In genomic region chr12:12551115-12551514, GRCh38 we compare ENCODE assay signal across 18 cellular contexts. TPM values are rescaled to one million over a fixed set of nuclear protein-coding genes. Genes with fewer than 3 reads are reported as not detected.
DNase-seq lines count a peak whose midpoint lies in the region; ATAC-seq, FAIRE-seq and TF ChIP-seq lines count a peak whose summit lies in the region.
"Had no signal": no experiment of that assay in that cellular context is flagged by ENCODE, and none has a peak within 500 bp of the region (broad histone marks: within the 10 kb centered on the region; RNA-seq: fewer than 3 reads in every experiment).

No MANE protein-coding gene starts in this region.

- H4K20me1 ChIP-seq in GM12878 (ENCODE audit: control insufficient read depth, insufficient read depth) = no peaks in the 10 kb centered on the region
- H4K20me1 ChIP-seq: BLaER1 had no signal

- no peak overlapping the region for H2AFZ ChIP-seq in GM12878 (ENCODE audit: control insufficient read depth, low read depth, low read length)
- H2AFZ ChIP-seq: PC-9 had no signal

- H3K27me3 ChIP-seq in CD4-positive, CD25-positive, alpha-beta regulatory T cell (ENCODE audit: control insufficient read depth, insufficient read depth, low read length) = no peaks in the 10 kb centered on the region
- no peaks in the 10 kb centered on the region for H3K27me3 ChIP-seq in GM12878 (replicated peaks in 1 of 2; ENCODE audit: control insufficient read depth in 2 of 2, insufficient read depth in 2 of 2, low read length in 1 of 2)
- H3K27me3 ChIP-seq: BLaER1 had no signal

- no peak for TF ChIP-seq RAD21 in GM12878 (IDR thresholded peaks at IDR 0.05; ENCODE audit: insufficient read depth, low read depth, low read length)

- TF ChIP-seq POLR2A in GM12878 (IDR thresholded peaks at IDR 0.05; ENCODE audit: low read depth, low read length) = no peak

- SMC1A ChIA-PET in GM12878 (lab: Charles Lee; ENCODE audit: uncharacterized antibody, unreplicated experiment) = interaction anchor here (0.7 to 1.9 kb wide), 9 partner anchors 10 to 77 kb away, joined by 3 to 7 read pairs (median 4); partner anchors contain the start of gene DUSP16

- TF ChIP-seq EP300 in GM12878 (IDR thresholded peaks at IDR 0.05; ENCODE audit: borderline replicate concordance in 1 of 2, control insufficient read depth in 1 of 2, low read depth in 2 of 2, low read length in 2 of 2) = no peak

- no peak overlapping the region for H3K9ac ChIP-seq in GM12878 (ENCODE audit: control insufficient read depth, insufficient read depth, low read length)
- H3K9ac ChIP-seq: BLaER1, KMS-11 had no signal

- DNase-seq in CD4-positive, CD25-positive, alpha-beta regulatory T cell = no peak
- DNase-seq in NCI-H446 treated with DMSO at 0.1 percent for 48 hours (lab: John Stamatoyannopoulos, UW) (peak; percentile 10), GM12878 (ENCODE audit: low read depth, low spot score) (no peak), HK-2 (ENCODE audit: unreplicated experiment) (no peak), CD14-positive monocyte (ENCODE audit: low spot score) (no peak), substantia nigra (lab: John Stamatoyannopoulos, UW) (no peak)
- DNase-seq: 8988T, EL, NCI-H1105, NCI-H187, NCI-H748 treated with DMSO at 0.1 percent for 48 hours, PC-9, SW 1271, T1000 had no signal

- WGBS in GM12878 (ENCODE audit: insufficient coverage, insufficient replicate concordance, low lambda C conversion rate, missing lambda C conversion rate) = under 1% methylated on average over 7 of the region's 7 CpGs

- H3K4me1 Mint-ChIP-seq in CD4-positive, CD25-positive, alpha-beta regulatory T cell = peaks cover 46 to 71% (median 48%) of the 10 kb centered on the region in 4 donors
- peaks cover 2% of the 10 kb centered on the region for H3K4me1 Mint-ChIP-seq in CD14-positive monocyte

- H3K36me3 Mint-ChIP-seq in CD4-positive, CD25-positive, alpha-beta regulatory T cell = peaks cover 25% of the 10 kb centered on the region
- no peaks in the 10 kb centered on the region for H3K36me3 Mint-ChIP-seq in CD14-positive monocyte

- H3K4me3 ChIP-seq in CD4-positive, CD25-positive, alpha-beta regulatory T cell (ENCODE audit: low read depth, low read length) = no peak overlapping the region
- no peak overlapping the region for H3K4me3 ChIP-seq in GM12878
- H3K4me3 ChIP-seq: BLaER1, PC-9 had no signal

- peak overlapping the region in 3 of 4 donors; percentile 16 to 73 (median 59) for H3K4me3 Mint-ChIP-seq in CD4-positive, CD25-positive, alpha-beta regulatory T cell
- no peak overlapping the region for H3K4me3 Mint-ChIP-seq in CD14-positive monocyte

- H3K4me1 ChIP-seq in CD4-positive, CD25-positive, alpha-beta regulatory T cell (ENCODE audit: control insufficient read depth, insufficient read depth, low read length, poor library complexity, severe bottlenecking) = peaks cover 40% of the 10 kb centered on the region
- H3K4me1 ChIP-seq in GM12878 (ENCODE audit: control insufficient read depth, insufficient read depth, low read length) = peaks cover 13% of the 10 kb centered on the region
- H3K4me1 ChIP-seq: BLaER1 had no signal

- CTCF ChIA-PET in GM12878 (lab: Yijun Ruan, JAX) = interaction anchor here (0.6 to 1.5 kb wide), 4 partner anchors 13 to 793 kb away, joined by 3 to 5 read pairs (median 4); no protein-coding TSS in a partner anchor

- H3K36me3 ChIP-seq in CD4-positive, CD25-positive, alpha-beta regulatory T cell (ENCODE audit: control insufficient read depth, insufficient read depth, low read length) = peaks cover 27% of the 10 kb centered on the region
- peaks cover 0 to 5% of the 10 kb centered on the region in 2 experiments; a peak in 3 of 4 replicates for H3K36me3 ChIP-seq in GM12878 (ENCODE audit: control insufficient read depth in 2 of 2, insufficient read depth in 2 of 2, low read length in 1 of 2)
- H3K36me3 ChIP-seq: BLaER1 had no signal

- TF ChIP-seq CTCF in GM12878 (IDR thresholded peaks at IDR 0.05 in 2 of 3, conservative IDR thresholded peaks at IDR 0.05 in 1 of 3; ENCODE audit: control insufficient read depth in 2 of 3, extremely low read depth in 1 of 3, insufficient read depth in 1 of 3, low read depth in 3 of 3, low read length in 3 of 3) (no peak), CD14-positive monocyte (IDR thresholded peaks at IDR 0.05) (no peak)

- peak; percentile 38 for FAIRE-seq in GM12878 (lab: Jason Lieb, UNC)

- no peak for ATAC-seq in CD4-positive, CD25-positive, alpha-beta regulatory T cell (ENCODE audit: low read depth in 2 of 2)
- ATAC-seq in GM18511 (IDR thresholded peaks at IDR 0.05; ENCODE audit: unreplicated experiment) = peak; percentile 48
- peak; percentile 65 for ATAC-seq in GM12878
- ATAC-seq in HG03196 (IDR thresholded peaks at IDR 0.05; ENCODE audit: unreplicated experiment) = no peak

- peaks cover 34% of the 10 kb centered on the region for H3K79me2 ChIP-seq in GM12878 (ENCODE audit: control insufficient read depth, insufficient read depth, low read length)

- BruUV-seq in GM12878 (replicated peaks; lab: Mats Ljungman, UMichigan) = no TSS peak

- intact Hi-C loops in GM12878 (cut with micrococcal nuclease; ENCODE audit: unreplicated experiment) = no loop called here
- intact Hi-C loops in CD14-positive monocyte (cut with micrococcal nuclease) = no loop called here

- no peak overlapping the region for H3K27ac ChIP-seq in CD4-positive, CD25-positive, alpha-beta regulatory T cell (ENCODE audit: insufficient read depth, low read length, poor library complexity, severe bottlenecking)
- H3K27ac ChIP-seq in GM12878 (ENCODE audit: control insufficient read depth, insufficient read depth) (0 out of 2 replicates have a peak overlapping the region, but pooled peaks have one; percentile 33), substantia nigra (ENCODE audit: low read depth, low read length, poor library complexity, severe bottlenecking) (no peak overlapping the region)
- H3K27ac ChIP-seq: BLaER1, KMS-11, PC-9 had no signal

- RAD21 ChIA-PET in GM12878 (lab: Charles Lee; ENCODE audit: unreplicated experiment) = interaction anchor here (0.6 to 1.2 kb wide), 7 partner anchors 10 to 193 kb away, joined by 3 to 6 read pairs (median 3); no protein-coding TSS in a partner anchor

- H3K27ac Mint-ChIP-seq in CD4-positive, CD25-positive, alpha-beta regulatory T cell = peak overlapping the region; percentile 59 to 82 (median 77)
- peak overlapping the region in 1 of 7 donors; percentile 23 for H3K27ac Mint-ChIP-seq in CD14-positive monocyte

- H3K27me3 Mint-ChIP-seq in CD4-positive, CD25-positive, alpha-beta regulatory T cell = no peaks in the 10 kb centered on the region
- peaks cover 0 to 3% (median 2%) of the 10 kb centered on the region in 3 donors for H3K27me3 Mint-ChIP-seq in CD14-positive monocyte (ENCODE audit: low read depth in 3 of 3)

- H3K9me3 Mint-ChIP-seq in CD4-positive, CD25-positive, alpha-beta regulatory T cell = no peaks in the 10 kb centered on the region
- no peaks in the 10 kb centered on the region for H3K9me3 Mint-ChIP-seq in CD14-positive monocyte

- peak overlapping the region; percentile 39; the same call in 1 of the 2 replicates for H3K4me2 ChIP-seq in GM12878 (ENCODE audit: control insufficient read depth, insufficient read depth)
- H3K4me2 ChIP-seq: BLaER1, KMS-11, PC-9 had no signal

- H3K9me3 ChIP-seq in CD4-positive, CD25-positive, alpha-beta regulatory T cell (ENCODE audit: control insufficient read depth in 2 of 2, low read length in 2 of 2) = no peaks in the 10 kb centered on the region
- H3K9me3 ChIP-seq in GM12878 (replicated peaks; ENCODE audit: control insufficient read depth, insufficient read depth, low read length) = no peaks in the 10 kb centered on the region
- H3K9me3 ChIP-seq: BLaER1 had no signal

- POLR2A ChIA-PET in GM12878 (lab: Charles Lee) = interaction anchor here (0.6 to 2.1 kb wide), 12 partner anchors 8 to 223 kb away, joined by 3 to 11 read pairs (median 3); partner anchors contain the start of gene BORCS5

- in situ Hi-C loops in GM12878 (cut with MboI) = no loop called here

TF ChIP-seq in GM12878, 131 proteins besides CTCF, POLR2A, EP300 and RAD21 (continues in another document):
- TF ChIP-seq, protein P1, sequence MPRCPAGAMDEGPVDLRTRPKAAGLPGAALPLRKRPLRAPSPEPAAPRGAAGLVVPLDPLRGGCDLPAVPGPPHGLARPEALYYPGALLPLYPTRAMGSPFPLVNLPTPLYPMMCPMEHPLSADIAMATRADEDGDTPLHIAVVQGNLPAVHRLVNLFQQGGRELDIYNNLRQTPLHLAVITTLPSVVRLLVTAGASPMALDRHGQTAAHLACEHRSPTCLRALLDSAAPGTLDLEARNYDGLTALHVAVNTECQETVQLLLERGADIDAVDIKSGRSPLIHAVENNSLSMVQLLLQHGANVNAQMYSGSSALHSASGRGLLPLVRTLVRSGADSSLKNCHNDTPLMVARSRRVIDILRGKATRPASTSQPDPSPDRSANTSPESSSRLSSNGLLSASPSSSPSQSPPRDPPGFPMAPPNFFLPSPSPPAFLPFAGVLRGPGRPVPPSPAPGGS (IDR thresholded peaks at IDR 0.05; ENCODE audit: borderline replicate concordance, insufficient read depth, low read depth, low read length, poor library complexity, severe bottlenecking) = no peak
- TF ChIP-seq ZNF217 (IDR thresholded peaks at IDR 0.05) (0 out of 2 replicates have a peak, but pooled peaks have one; percentile 55), YY1 (IDR thresholded peaks at IDR 0.05; ENCODE audit: low read depth, low read length) (peak; percentile 86), NRF1 (conservative IDR thresholded peaks at IDR 0.05; ENCODE audit: low read depth, low read length) (no peak), EGR1 (IDR thresholded peaks at IDR 0.05; ENCODE audit: borderline replicate concordance in 1 of 2, low read depth in 2 of 2, low read length in 2 of 2) (no peak)

RNA-seq across cellular contexts. Expression of gene DUSP16, which starts 11.5 kb away (rescaled TPM):
- 108 TPM for total RNA-seq in CD4-positive, CD25-positive, alpha-beta regulatory T cell
- polyA plus RNA-seq in CD4-positive, CD25-positive, alpha-beta regulatory T cell = 10 to 100 TPM; 29.4 to 40.7 (median 30.2) TPM
- total RNA-seq in GM12878 (2013; cell fraction: nucleolus; rRNA removed) = 142 and 202 TPM in 2 replicates
- total RNA-seq in GM12878 (2014; rRNA removed) = 25.1 and 27.3 TPM in 2 replicates
- 33.0 and 33.9 TPM in 2 replicates for total RNA-seq in GM12878 (2014; rRNA removed; fragmentation: Illumina TruSeq; extraction: Trizol)
- 41.6 and 44.2 TPM in 2 replicates for total RNA-seq in GM12878 (2021)
- polyA plus RNA-seq in GM12878 (2011; ENCODE audit: low read depth) = 17.2 TPM
- polyA plus RNA-seq in GM12878 (2011; rRNA removed) = 75.3 and 85.8 TPM in 2 replicates
- polyA plus RNA-seq in GM12878 (2011; cell fraction: cytosol; rRNA removed) = 42.0 and 85.2 TPM in 2 replicates
- polyA plus RNA-seq in GM12878 (2011; cell fraction: nucleus; rRNA removed) = 28.8 and 32.3 TPM in 2 replicates
- 21.7 and 33.5 TPM in 2 replicates for polyA plus RNA-seq in GM12878 (2012)
- polyA plus RNA-seq in GM12878 (2014; fragmentation: Illumina TruSeq; extraction: Trizol) = 36.0 and 39.4 TPM in 2 replicates
- 1 to 10 TPM; 3.9 to 5.0 TPM for polyA plus RNA-seq in GM12878 (2014; fragmentation: Nextera tagmentation; extraction: Ambion mirVana)
- polyA plus RNA-seq in GM12878 (2014; rRNA removed) = 24.4 and 28.5 TPM in 2 replicates
- 1 to 10 TPM; 8.5 to 9.7 TPM for polyA plus RNA-seq in GM12878 (2016; fragmentation: Nextera tagmentation; extraction: Ambion mirVana)
- 89.2 and 103 TPM in 2 replicates for polyA minus RNA-seq in GM12878 (2011; rRNA and poly(A)+ RNA removed)
- polyA minus RNA-seq in GM12878 (2011; cell fraction: cytosol; rRNA and poly(A)+ RNA removed) = 32.7 and 33.5 TPM in 2 replicates
- 24.2 and 25.1 TPM in 2 replicates for polyA minus RNA-seq in GM12878 (2011; cell fraction: nucleus; rRNA and poly(A)+ RNA removed)
- under 1 TPM; 0.04 to 0.46 TPM for polyA plus RNA-seq in CD14-positive monocyte

Comparison
In these comparisons a context has a peak if more than half of its experiments do, and no peak if none do; other contexts are left out.
1. ATAC-seq: peak in GM18511 (single experiment) and GM12878 (single experiment); none in CD4-positive, CD25-positive, alpha-beta regulatory T cell (0 of 2) and HG03196 (single experiment).
2. H3K4me3 Mint-ChIP-seq: peak in CD4-positive, CD25-positive, alpha-beta regulatory T cell (3 of 4); none in CD14-positive monocyte (0 of 2).